In genomic region chr16:75648265-75649076, GRCh38 we compare ENCODE assay signal across 1 cellular context.
A peak's percentile ranks its signal among the peaks of the same experiment; 100 is the strongest.
TF ChIP-seq lines count a peak whose summit lies in the region.

No MANE protein-coding gene starts in this region.

TF ChIP-seq in K562, 482 proteins besides CTCF, POLR2A, EP300 and RAD21 (continued from another document and continues in another):
- TF ChIP-seq AFF1 (IDR thresholded peaks at IDR 0.05; ENCODE audit: low read depth in 1 of 2, partially characterized antibody in 2 of 2) = no peak
- TF ChIP-seq NBN (IDR thresholded peaks at IDR 0.05; ENCODE audit: low read depth) = no peak
- no peak for TF ChIP-seq SMARCA4 (IDR thresholded peaks at IDR 0.05)
- TF ChIP-seq MNT (conservative IDR thresholded peaks at IDR 0.05) = peak; percentile 32 to 39; a peak in 3 of 4 replicates
- TF ChIP-seq GTF2B (IDR thresholded peaks at IDR 0.05; ENCODE audit: extremely low read depth, insufficient read length) = no peak
- no peak for TF ChIP-seq TSHZ1 (CRISPR knock-in tag; IDR thresholded peaks at IDR 0.05)
- TF ChIP-seq EWSR1 (IDR thresholded peaks at IDR 0.05; ENCODE audit: borderline replicate concordance, low read depth, partially characterized antibody) = no peak
- TF ChIP-seq ZBTB17 (CRISPR knock-in tag; IDR thresholded peaks at IDR 0.05) = no peak
- no peak for TF ChIP-seq CHD2 (IDR thresholded peaks at IDR 0.05; ENCODE audit: low read depth, low read length)
- TF ChIP-seq ZNF445 (CRISPR knock-in tag; IDR thresholded peaks at IDR 0.05; ENCODE audit: low read depth) = no peak
- no peak for TF ChIP-seq ZNF785 (CRISPR knock-in tag; IDR thresholded peaks at IDR 0.05)
- no peak for TF ChIP-seq ZNF282 (CRISPR knock-in tag; IDR thresholded peaks at IDR 0.05)
- no peak for TF ChIP-seq HEY1 (CRISPR knock-in tag; IDR thresholded peaks at IDR 0.05; ENCODE audit: borderline replicate concordance)
- TF ChIP-seq PPARD (CRISPR knock-in tag; IDR thresholded peaks at IDR 0.05) = no peak
- no peak for TF ChIP-seq ASH1L (IDR thresholded peaks at IDR 0.05; ENCODE audit: borderline replicate concordance, low read depth, partially characterized antibody)
- TF ChIP-seq ARID3A (IDR thresholded peaks at IDR 0.05; ENCODE audit: borderline replicate concordance, low read depth, low read length) = no peak
- TF ChIP-seq CEBPZ (IDR thresholded peaks at IDR 0.05; ENCODE audit: borderline replicate concordance, low read depth, low read length) = no peak
- TF ChIP-seq ZNF277 (CRISPR knock-in tag; IDR thresholded peaks at IDR 0.05; ENCODE audit: borderline replicate concordance) = no peak
- no peak for TF ChIP-seq NR4A1 (CRISPR knock-in tag; IDR thresholded peaks at IDR 0.05)
- no peak for TF ChIP-seq NR4A1 (tag; IDR thresholded peaks at IDR 0.05)
- TF ChIP-seq THAP7 (CRISPR knock-in tag; IDR thresholded peaks at IDR 0.05) = no peak
- no peak for TF ChIP-seq ZNF184 (CRISPR knock-in tag; IDR thresholded peaks at IDR 0.05)
- no peak for TF ChIP-seq USF1 (CRISPR knock-in tag; IDR thresholded peaks at IDR 0.05)
- no peak for TF ChIP-seq FUS (optimal IDR thresholded peaks at IDR 0.05; ENCODE audit: low read depth, low read length)
- TF ChIP-seq ZNF263 (CRISPR knock-in tag; IDR thresholded peaks at IDR 0.05; ENCODE audit: borderline replicate concordance) = 0 out of 2 replicates have a peak, but pooled peaks have one; percentile 29
- no peak for TF ChIP-seq ZNF408 (CRISPR knock-in tag; IDR thresholded peaks at IDR 0.05; ENCODE audit: low read depth)
- no peak for TF ChIP-seq CREB5 (CRISPR knock-in tag; IDR thresholded peaks at IDR 0.05)
- TF ChIP-seq ZNF384 (IDR thresholded peaks at IDR 0.05; ENCODE audit: low read depth, low read length) = no peak
- no peak for TF ChIP-seq E4F1 (CRISPR knock-in tag; IDR thresholded peaks at IDR 0.05; ENCODE audit: borderline replicate concordance)
- no peak; the same call in 1 of the 2 replicates for TF ChIP-seq SMARCC2 (IDR thresholded peaks at IDR 0.05; ENCODE audit: low read depth)
- TF ChIP-seq JUNB (CRISPR knock-in tag; conservative IDR thresholded peaks at IDR 0.05) = no peak
- 0 out of 2 replicates have a peak, but pooled peaks have one; percentile 9 for TF ChIP-seq ELF1 (tag; IDR thresholded peaks at IDR 0.05)
- no peak for TF ChIP-seq ARID1B (IDR thresholded peaks at IDR 0.05)
- no peak for TF ChIP-seq BDP1 (IDR thresholded peaks at IDR 0.05; ENCODE audit: insufficient read depth, insufficient read length)
